Comparison of ENCODE assay signal across 1 cellular context in the genomic region with DNA sequence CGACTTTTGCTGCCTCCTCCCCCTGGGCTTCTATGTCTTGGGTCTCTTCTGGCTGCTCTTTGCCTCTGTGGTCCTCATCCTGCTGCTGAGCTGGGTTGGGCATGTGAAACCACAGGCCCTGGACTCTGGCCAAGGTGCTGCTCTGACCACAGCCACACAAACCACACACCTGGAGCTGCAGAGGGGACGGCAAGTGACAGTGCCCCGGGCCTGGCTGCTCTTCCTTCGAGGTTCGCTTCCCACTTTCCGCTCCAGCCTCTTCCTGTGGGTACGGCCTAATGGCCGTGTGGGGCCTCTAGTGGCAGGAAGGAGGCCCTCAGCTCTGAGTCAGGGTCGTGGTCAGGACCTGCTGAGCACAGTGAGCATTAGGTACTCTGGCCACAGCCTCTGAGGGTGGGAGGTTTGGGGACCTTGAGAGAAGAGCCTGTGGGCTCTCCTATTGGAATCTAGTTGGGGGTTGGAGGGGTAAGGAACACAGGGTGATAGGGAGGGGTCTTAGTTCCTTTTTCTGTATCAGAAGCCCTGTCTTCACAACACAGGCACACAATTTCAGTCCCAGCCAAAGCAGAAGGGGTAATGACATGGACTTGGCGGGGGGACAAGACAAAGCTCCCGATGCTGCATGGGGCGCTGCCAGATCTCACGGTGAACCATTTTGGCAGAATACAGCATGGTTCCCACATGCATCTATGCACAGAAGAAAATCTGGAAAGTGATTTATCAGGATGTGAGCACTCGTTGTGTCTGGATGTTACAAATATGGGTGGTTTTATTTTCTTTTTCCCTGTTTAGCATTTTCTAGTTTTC.
TF ChIP-seq lines count a peak whose summit lies in the region.

No MANE protein-coding gene starts in this region.

TF ChIP-seq in HCT116, 20 proteins besides CTCF, POLR2A, EP300 and RAD21 (continued from another document):
- no peak for TF ChIP-seq ZNF274 (IDR thresholded peaks at IDR 0.05; ENCODE audit: low read depth, low read length)
- TF ChIP-seq, protein P1, sequence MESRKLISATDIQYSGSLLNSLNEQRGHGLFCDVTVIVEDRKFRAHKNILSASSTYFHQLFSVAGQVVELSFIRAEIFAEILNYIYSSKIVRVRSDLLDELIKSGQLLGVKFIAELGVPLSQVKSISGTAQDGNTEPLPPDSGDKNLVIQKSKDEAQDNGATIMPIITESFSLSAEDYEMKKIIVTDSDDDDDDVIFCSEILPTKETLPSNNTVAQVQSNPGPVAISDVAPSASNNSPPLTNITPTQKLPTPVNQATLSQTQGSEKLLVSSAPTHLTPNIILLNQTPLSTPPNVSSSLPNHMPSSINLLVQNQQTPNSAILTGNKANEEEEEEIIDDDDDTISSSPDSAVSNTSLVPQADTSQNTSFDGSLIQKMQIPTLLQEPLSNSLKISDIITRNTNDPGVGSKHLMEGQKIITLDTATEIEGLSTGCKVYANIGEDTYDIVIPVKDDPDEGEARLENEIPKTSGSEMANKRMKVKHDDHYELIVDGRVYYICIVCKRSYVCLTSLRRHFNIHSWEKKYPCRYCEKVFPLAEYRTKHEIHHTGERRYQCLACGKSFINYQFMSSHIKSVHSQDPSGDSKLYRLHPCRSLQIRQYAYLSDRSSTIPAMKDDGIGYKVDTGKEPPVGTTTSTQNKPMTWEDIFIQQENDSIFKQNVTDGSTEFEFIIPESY (IDR thresholded peaks at IDR 0.05; ENCODE audit: extremely low read depth, insufficient replicate concordance, low read length), result no peak
- no peak for TF ChIP-seq ZFX (IDR thresholded peaks at IDR 0.05)
- no peak for TF ChIP-seq EZH2phosphoT487 (IDR thresholded peaks at IDR 0.05; ENCODE audit: borderline replicate concordance)
- TF ChIP-seq EZH2 (IDR thresholded peaks at IDR 0.05), result no peak
- TF ChIP-seq, protein P2, sequence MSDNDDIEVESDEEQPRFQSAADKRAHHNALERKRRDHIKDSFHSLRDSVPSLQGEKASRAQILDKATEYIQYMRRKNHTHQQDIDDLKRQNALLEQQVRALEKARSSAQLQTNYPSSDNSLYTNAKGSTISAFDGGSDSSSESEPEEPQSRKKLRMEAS (IDR thresholded peaks at IDR 0.05), result no peak
- TF ChIP-seq, protein P3, sequence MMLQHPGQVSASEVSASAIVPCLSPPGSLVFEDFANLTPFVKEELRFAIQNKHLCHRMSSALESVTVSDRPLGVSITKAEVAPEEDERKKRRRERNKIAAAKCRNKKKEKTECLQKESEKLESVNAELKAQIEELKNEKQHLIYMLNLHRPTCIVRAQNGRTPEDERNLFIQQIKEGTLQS (IDR thresholded peaks at IDR 0.05), result no peak
- TF ChIP-seq ELF1 (IDR thresholded peaks at IDR 0.05; ENCODE audit: borderline replicate concordance, low read depth), result no peak
- TF ChIP-seq SP1 (IDR thresholded peaks at IDR 0.05; ENCODE audit: low read depth), result no peak
- TF ChIP-seq SIN3A (IDR thresholded peaks at IDR 0.05; ENCODE audit: low read depth), result no peak
TF ChIP-seq in HCT116: peak in this region for 0.
